In the genomic region with DNA sequence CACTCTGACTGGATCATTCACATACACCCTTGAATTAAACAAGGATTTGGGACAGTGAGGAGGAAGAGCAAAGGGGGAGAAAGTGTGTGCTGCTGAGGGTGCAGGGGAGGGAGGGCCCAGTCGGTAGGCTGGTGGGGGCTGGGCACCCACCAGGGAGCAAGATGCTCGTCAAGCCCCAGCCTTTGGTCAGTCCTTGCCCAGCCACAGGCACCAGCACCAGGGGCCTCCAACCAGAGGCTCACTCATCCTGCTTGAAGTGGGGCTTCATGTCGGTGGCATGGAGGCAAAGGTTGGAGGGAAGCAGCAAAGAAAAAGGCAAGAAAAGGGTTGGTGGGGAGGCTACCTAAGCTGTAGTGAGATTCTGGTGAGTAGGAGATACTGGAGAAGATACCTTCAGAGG, we compare ENCODE assay signal across 18 cellular contexts. TPM values are rescaled to one million over a fixed set of nuclear protein-coding genes. Genes with fewer than 3 reads are reported as not detected.
DNase-seq lines count a peak whose midpoint lies in the region; ATAC-seq and TF ChIP-seq lines count a peak whose summit lies in the region.
"Had no signal": no experiment of that assay in that cellular context is flagged by ENCODE, and none has a peak within 500 bp of the region (broad histone marks: within the 10 kb centered on the region; RNA-seq: fewer than 3 reads in every experiment).

No MANE protein-coding gene starts in this region.

- peak overlapping the region; percentile 86 for H3K27ac Mint-ChIP-seq in activated T-cell treated with anti-CD3 and anti-CD28 coated beads, Interleukin-2, amount 50 U/mL, for 72 hours
- H3K27ac Mint-ChIP-seq in activated B cell treated with CpG ODN at 0.5 μM for 24 hours (peak overlapping the region; percentile 26), memory B cell (peak overlapping the region; percentile 98)

- peak overlapping the region; percentile 27 to 46 for H3K27ac ChIP-seq in thoracic aorta
- H3K27ac ChIP-seq: testis had no signal

- intact Hi-C loops in activated B cell treated with CpG ODN at 0.5 μM for 24 hours (cut with micrococcal nuclease), result no loop called here

- no peak for ATAC-seq in activated T-cell treated with anti-CD3 and anti-CD28 coated beads, Interleukin-2, amount 50 U/mL, for 72 hours (replicated peaks in 1 of 2)
- no peak for ATAC-seq in activated B cell treated with CpG ODN at 0.5 μM for 24 hours (ENCODE audit: low read depth)
- no peak for ATAC-seq in memory B cell (ENCODE audit: low read depth)
- no peak for ATAC-seq in thoracic aorta (ENCODE audit: insufficient number of reproducible peaks, low FRiP score, low read depth)
- ATAC-seq: A549; GM12878; HCT116; naive thymus-derived CD4-positive, alpha-beta T cell had no signal

- DNase-seq in activated T-cell treated with anti-CD3 and anti-CD28 coated beads, Interleukin-2, amount 50 U/mL, for 72 hours, result no peak
- DNase-seq in activated T-cell treated with anti-CD3 and anti-CD28 coated beads for 4 hours (no peak), activated B cell treated with CpG ODN at 0.5 μM for 24 hours (no peak), memory B cell (ENCODE audit: low spot score in 2 of 2) (no peak), thoracic aorta (ENCODE audit: low spot score) (no peak), NCI-H2227 (lab: John Stamatoyannopoulos, UW; ENCODE audit: unreplicated experiment) (no peak), NCI-H2196 (lab: John Stamatoyannopoulos, UW; ENCODE audit: unreplicated experiment) (no peak), EL (no peak)
- DNase-seq: activated CD4-positive, CD25-positive, alpha-beta regulatory T cell; activated CD8-positive, alpha-beta memory T cell treated with anti-CD3 and anti-CD28 coated beads, Interleukin-2, amount 50 U/mL, for 4 hours; activated naive CD8-positive, alpha-beta T cell treated with anti-CD3 and anti-CD28 coated beads for 36 hours; left lung; naive thymus-derived CD4-positive, alpha-beta T cell; testis had no signal

- H3K4me3 ChIP-seq in thoracic aorta, result no peak overlapping the region
- H3K4me3 ChIP-seq: A549, GM12878, left lung, testis had no signal

- CTCF ChIA-PET in activated B cell treated with CpG ODN at 0.5 μM for 24 hours (lab: Charles Lee), result interaction anchor here (2.9 kb wide), 1 partner anchor 25 kb away, joined by 10 read pairs; no protein-coding TSS in a partner anchor

- H3K27me3 ChIP-seq in thoracic aorta (replicated peaks; ENCODE audit: insufficient read depth), result no peaks in the 10 kb centered on the region
- H3K27me3 ChIP-seq: left lung, testis had no signal

- H3K4me3 Mint-ChIP-seq in activated T-cell treated with anti-CD3 and anti-CD28 coated beads, Interleukin-2, amount 50 U/mL, for 72 hours, result no peak overlapping the region
- H3K4me3 Mint-ChIP-seq in activated B cell treated with CpG ODN at 0.5 μM for 24 hours (no peak overlapping the region), memory B cell (no peak overlapping the region)
- H3K4me3 Mint-ChIP-seq: activated naive CD8-positive, alpha-beta T cell treated with anti-CD3 and anti-CD28 coated beads for 36 hours; T-helper 1 cell treated with Interleukin-12 subunit alpha and Interleukin-12 subunit beta and Interleukin-4 antibody, amounts not matched to agents 30 μg/mL and 1 μg/mL, for 36 hours had no signal

- H3K36me3 ChIP-seq in thoracic aorta, result peaks cover 11% of the 10 kb centered on the region

- H3K36me3 Mint-ChIP-seq in activated T-cell treated with anti-CD3 and anti-CD28 coated beads, Interleukin-2, amount 50 U/mL, for 72 hours (ENCODE audit: insufficient read depth in 2 of 2), result peaks cover 11 to 26% of the 10 kb centered on the region in 2 donors
- H3K36me3 Mint-ChIP-seq in activated B cell treated with CpG ODN at 0.5 μM for 24 hours (ENCODE audit: low read depth), result peaks cover 43% of the 10 kb centered on the region
- peaks cover 22% of the 10 kb centered on the region for H3K36me3 Mint-ChIP-seq in memory B cell

- no peak for TF ChIP-seq CTCF in activated B cell treated with CpG ODN at 0.5 μM for 24 hours (IDR thresholded peaks at IDR 0.05)
- no peak for TF ChIP-seq CTCF in thoracic aorta (IDR thresholded peaks at IDR 0.05)

- H3K4me1 ChIP-seq in thoracic aorta (ENCODE audit: control insufficient read depth in 1 of 2, low read depth in 2 of 2), result peaks cover 61 to 95% of the 10 kb centered on the region in 2 donors

- H3K9me3 ChIP-seq in thoracic aorta, result no peaks in the 10 kb centered on the region
- H3K9me3 ChIP-seq: A549, left lung, testis had no signal

- POLR2A ChIA-PET in activated B cell treated with CpG ODN at 0.5 μM for 24 hours (lab: Charles Lee), result interaction anchor here (1.8 to 6.0 kb wide), 3 partner anchors 13 to 28 kb away, joined by 5 to 36 read pairs (median 9); a partner anchor contains a TSS

- peaks cover 93% of the 10 kb centered on the region for H3K4me1 Mint-ChIP-seq in activated T-cell treated with anti-CD3 and anti-CD28 coated beads, Interleukin-2, amount 50 U/mL, for 72 hours (ENCODE audit: low read depth)
- H3K4me1 Mint-ChIP-seq in activated B cell treated with CpG ODN at 0.5 μM for 24 hours (peaks cover 91% of the 10 kb centered on the region), memory B cell (peaks cover 63% of the 10 kb centered on the region)

- H3K27me3 Mint-ChIP-seq in activated T-cell treated with anti-CD3 and anti-CD28 coated beads, Interleukin-2, amount 50 U/mL, for 72 hours (ENCODE audit: low read depth), result no peaks in the 10 kb centered on the region
- H3K27me3 Mint-ChIP-seq in activated B cell treated with CpG ODN at 0.5 μM for 24 hours (no peaks in the 10 kb centered on the region), memory B cell (no peaks in the 10 kb centered on the region)
- H3K27me3 Mint-ChIP-seq: activated naive CD8-positive, alpha-beta T cell treated with anti-CD3 and anti-CD28 coated beads for 36 hours; naive thymus-derived CD4-positive, alpha-beta T cell had no signal

- H3K9me3 Mint-ChIP-seq in activated T-cell treated with anti-CD3 and anti-CD28 coated beads, Interleukin-2, amount 50 U/mL, for 72 hours, result peaks cover 0 to 1% of the 10 kb centered on the region in 2 donors
- H3K9me3 Mint-ChIP-seq in activated B cell treated with CpG ODN at 0.5 μM for 24 hours (no peaks in the 10 kb centered on the region), memory B cell (no peaks in the 10 kb centered on the region)

RNA-seq across cellular contexts. Expression of a gene that starts 21.9 kb away (rescaled TPM):
- total RNA-seq in activated T-cell treated with anti-CD3 and anti-CD28 coated beads, Interleukin-2, amount 50 U/mL, for 72 hours, result 10 to 100 TPM; 27.0 to 28.9 TPM
- total RNA-seq in activated B cell treated with CpG ODN at 0.5 μM for 24 hours (33.2 and 33.3 TPM in 2 replicates), thoracic aorta (10 to 100 TPM; 42.2 to 57.4 TPM)

Comparison
In these comparisons a context has a peak if more than half of its experiments do, and no peak if none do; other contexts are left out.
1. H3K27ac Mint-ChIP-seq: peak in every context shown above with its lines; median percentile 98 in memory B cell; 86 in activated T-cell treated with anti-CD3 and anti-CD28 coated beads, Interleukin-2, amount 50 U/mL, for 72 hours; 26 in activated B cell treated with CpG ODN at 0.5 μM for 24 hours.